8 cellular contexts compared by ENCODE assay signal in the genomic region with DNA sequence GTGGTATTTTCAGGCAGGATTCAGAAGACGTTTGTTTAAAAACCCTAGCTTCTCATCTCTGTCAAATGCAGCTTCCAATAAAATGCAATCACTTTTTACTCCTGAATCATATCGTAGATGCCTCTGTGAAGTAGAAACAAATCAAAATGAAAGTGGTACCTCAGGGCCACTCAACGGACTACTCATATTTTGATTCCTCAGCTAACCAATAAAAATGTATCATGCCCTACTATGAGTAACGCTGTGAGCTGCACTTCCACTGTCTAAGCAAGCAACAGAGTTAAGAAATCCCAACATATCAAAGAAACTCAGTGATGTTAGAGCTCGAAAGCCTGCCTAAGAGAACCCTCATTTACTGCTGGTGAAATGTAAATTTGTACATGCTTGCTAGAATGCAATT.
A peak's percentile ranks its signal among the peaks of the same experiment; 100 is the strongest.
DNase-seq lines count a peak whose midpoint lies in the region; ATAC-seq and TF ChIP-seq lines count a peak whose summit lies in the region.

No MANE protein-coding gene starts in this region.

- H3K9ac ChIP-seq in colonic mucosa (ENCODE audit: low read depth in 2 of 2, low read length in 2 of 2), result no peak overlapping the region

- 46% methylated on average over 5 of the region's 5 CpGs for WGBS in esophagus muscularis mucosa

- peaks cover 5 to 36% (median 18%) of the 10 kb centered on the region in 4 donors for H3K4me1 Mint-ChIP-seq in CD4-positive, CD25-positive, alpha-beta regulatory T cell

- H3K36me3 ChIP-seq in CD4-positive, CD25-positive, alpha-beta regulatory T cell (ENCODE audit: control insufficient read depth, insufficient read depth, low read length), result no peaks in the 10 kb centered on the region
- H3K36me3 ChIP-seq in esophagus muscularis mucosa, result peaks cover 0 to 6% (median 0%) of the 10 kb centered on the region in 4 donors
- H3K36me3 ChIP-seq in colonic mucosa, result no peaks in the 10 kb centered on the region
- no peaks in the 10 kb centered on the region for H3K36me3 ChIP-seq in BE2C

- TF ChIP-seq EP300 in esophagus muscularis mucosa (IDR thresholded peaks at IDR 0.05), result no peak

- no peak for TF ChIP-seq POLR2A in esophagus muscularis mucosa (IDR thresholded peaks at IDR 0.05; ENCODE audit: low read depth)

- no peaks in the 10 kb centered on the region for H3K9me3 Mint-ChIP-seq in CD4-positive, CD25-positive, alpha-beta regulatory T cell

- peak in 1 of 3 donors; percentile 33 for DNase-seq in CD4-positive, CD25-positive, alpha-beta regulatory T cell
- DNase-seq in HT1080 (ENCODE audit: low read depth), result peak; percentile 36
- no peak for DNase-seq in esophagus muscularis mucosa (ENCODE audit: extremely low spot score)
- no peak for DNase-seq in mucosa of gallbladder (ENCODE audit: low spot score)
- no peak for DNase-seq in colonic mucosa
- no peak for DNase-seq in BE2C

- H3K9me3 ChIP-seq in CD4-positive, CD25-positive, alpha-beta regulatory T cell (ENCODE audit: control insufficient read depth in 2 of 2, low read length in 2 of 2), result no peaks in the 10 kb centered on the region
- H3K9me3 ChIP-seq in esophagus muscularis mucosa, result no peaks in the 10 kb centered on the region
- H3K9me3 ChIP-seq in colonic mucosa, result no peaks in the 10 kb centered on the region
- no peaks in the 10 kb centered on the region for H3K9me3 ChIP-seq in BE2C

- H3K4me3 Mint-ChIP-seq in CD4-positive, CD25-positive, alpha-beta regulatory T cell, result peak overlapping the region; percentile 28 to 84 (median 65)

- peaks cover 3% of the 10 kb centered on the region for H3K36me3 Mint-ChIP-seq in CD4-positive, CD25-positive, alpha-beta regulatory T cell

- TF ChIP-seq CTCF in esophagus muscularis mucosa (IDR thresholded peaks at IDR 0.05) (no peak), colonic mucosa (IDR thresholded peaks at IDR 0.05) (no peak), BE2C (IDR thresholded peaks at IDR 0.05; ENCODE audit: low read depth, low read length) (no peak)

- no peaks in the 10 kb centered on the region for H3K27me3 Mint-ChIP-seq in CD4-positive, CD25-positive, alpha-beta regulatory T cell

- H3K27me3 ChIP-seq in CD4-positive, CD25-positive, alpha-beta regulatory T cell (ENCODE audit: control insufficient read depth, insufficient read depth, low read length), result no peaks in the 10 kb centered on the region
- no peaks in the 10 kb centered on the region for H3K27me3 ChIP-seq in esophagus muscularis mucosa
- no peaks in the 10 kb centered on the region for H3K27me3 ChIP-seq in colonic mucosa
- H3K27me3 ChIP-seq in BE2C, result no peaks in the 10 kb centered on the region

- ATAC-seq in CD4-positive, CD25-positive, alpha-beta regulatory T cell (ENCODE audit: low read depth in 2 of 2), result peak; percentile 18 to 27
- ATAC-seq in GM19455 (IDR thresholded peaks at IDR 0.05; ENCODE audit: unreplicated experiment), result peak; percentile 19
- no peak for ATAC-seq in HG03108 (IDR thresholded peaks at IDR 0.05; ENCODE audit: unreplicated experiment)

- H3K27ac ChIP-seq in CD4-positive, CD25-positive, alpha-beta regulatory T cell (ENCODE audit: insufficient read depth, low read length, poor library complexity, severe bottlenecking), result no peak overlapping the region
- H3K27ac ChIP-seq in esophagus muscularis mucosa (replicated peaks in 1 of 4) (peak overlapping the region in 3 of 4 donors; percentile 2 to 34 (median 16)), colonic mucosa (no peak overlapping the region)

- H3K4me3 ChIP-seq in CD4-positive, CD25-positive, alpha-beta regulatory T cell (ENCODE audit: low read depth, low read length), result peak overlapping the region; percentile 81
- peak overlapping the region in 1 of 4 donors; percentile 15 for H3K4me3 ChIP-seq in esophagus muscularis mucosa
- no peak overlapping the region for H3K4me3 ChIP-seq in colonic mucosa
- H3K4me3 ChIP-seq in BE2C (ENCODE audit: low read depth, low read length), result no peak overlapping the region

- peak overlapping the region in 2 of 3 donors; percentile 51 to 79 for H3K27ac Mint-ChIP-seq in CD4-positive, CD25-positive, alpha-beta regulatory T cell

- peaks cover 6% of the 10 kb centered on the region for H3K4me1 ChIP-seq in CD4-positive, CD25-positive, alpha-beta regulatory T cell (ENCODE audit: control insufficient read depth, insufficient read depth, low read length, poor library complexity, severe bottlenecking)
- H3K4me1 ChIP-seq in esophagus muscularis mucosa, result peaks cover 24 to 36% (median 29%) of the 10 kb centered on the region in 4 donors
- no peaks in the 10 kb centered on the region for H3K4me1 ChIP-seq in colonic mucosa
- H3K4me1 ChIP-seq in BE2C, result no peaks in the 10 kb centered on the region

- intact Hi-C loops in esophagus muscularis mucosa (cut with DNase I) (loop anchor here (10.0 kb wide), 1 partner anchor 197 kb away; no protein-coding TSS in a partner anchor), colonic mucosa (cut with DNase I) (loop anchor here (10.0 kb wide), 1 partner anchor 407 kb away; no protein-coding TSS in a partner anchor)

Comparison
In these comparisons a context has a peak if more than half of its experiments do, and no peak if none do; other contexts are left out.
1. H3K27ac ChIP-seq: peak in esophagus muscularis mucosa (3 of 4); none in CD4-positive, CD25-positive, alpha-beta regulatory T cell (single experiment) and colonic mucosa (single experiment).